Comparison of ENCODE assay signal across 1 cellular context in the genomic region with DNA sequence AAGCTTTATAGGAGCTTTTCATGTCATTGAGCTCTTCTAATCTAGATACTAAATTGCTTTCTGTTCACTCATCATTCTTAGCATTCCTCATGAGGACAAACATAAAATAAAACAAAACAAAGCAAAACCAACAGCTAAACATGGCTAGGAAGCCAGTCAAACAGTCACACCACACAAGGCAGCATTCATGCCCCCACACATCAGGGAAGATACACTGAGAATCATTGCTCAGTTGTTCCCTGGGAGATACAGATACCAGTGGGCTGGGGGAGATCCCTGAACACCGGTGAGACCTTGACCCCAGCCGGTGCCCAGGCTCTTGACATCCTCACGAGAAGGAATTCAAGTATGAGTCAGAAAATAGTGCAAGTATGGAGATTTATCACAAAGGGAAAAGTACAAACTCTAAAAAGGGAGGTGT.
TF ChIP-seq lines count a peak whose summit lies in the region.

No MANE protein-coding gene starts in this region.

TF ChIP-seq in HepG2, 621 proteins besides CTCF, POLR2A, EP300 and RAD21 (continued from another document and continues in another):
- TF ChIP-seq, protein P1, sequence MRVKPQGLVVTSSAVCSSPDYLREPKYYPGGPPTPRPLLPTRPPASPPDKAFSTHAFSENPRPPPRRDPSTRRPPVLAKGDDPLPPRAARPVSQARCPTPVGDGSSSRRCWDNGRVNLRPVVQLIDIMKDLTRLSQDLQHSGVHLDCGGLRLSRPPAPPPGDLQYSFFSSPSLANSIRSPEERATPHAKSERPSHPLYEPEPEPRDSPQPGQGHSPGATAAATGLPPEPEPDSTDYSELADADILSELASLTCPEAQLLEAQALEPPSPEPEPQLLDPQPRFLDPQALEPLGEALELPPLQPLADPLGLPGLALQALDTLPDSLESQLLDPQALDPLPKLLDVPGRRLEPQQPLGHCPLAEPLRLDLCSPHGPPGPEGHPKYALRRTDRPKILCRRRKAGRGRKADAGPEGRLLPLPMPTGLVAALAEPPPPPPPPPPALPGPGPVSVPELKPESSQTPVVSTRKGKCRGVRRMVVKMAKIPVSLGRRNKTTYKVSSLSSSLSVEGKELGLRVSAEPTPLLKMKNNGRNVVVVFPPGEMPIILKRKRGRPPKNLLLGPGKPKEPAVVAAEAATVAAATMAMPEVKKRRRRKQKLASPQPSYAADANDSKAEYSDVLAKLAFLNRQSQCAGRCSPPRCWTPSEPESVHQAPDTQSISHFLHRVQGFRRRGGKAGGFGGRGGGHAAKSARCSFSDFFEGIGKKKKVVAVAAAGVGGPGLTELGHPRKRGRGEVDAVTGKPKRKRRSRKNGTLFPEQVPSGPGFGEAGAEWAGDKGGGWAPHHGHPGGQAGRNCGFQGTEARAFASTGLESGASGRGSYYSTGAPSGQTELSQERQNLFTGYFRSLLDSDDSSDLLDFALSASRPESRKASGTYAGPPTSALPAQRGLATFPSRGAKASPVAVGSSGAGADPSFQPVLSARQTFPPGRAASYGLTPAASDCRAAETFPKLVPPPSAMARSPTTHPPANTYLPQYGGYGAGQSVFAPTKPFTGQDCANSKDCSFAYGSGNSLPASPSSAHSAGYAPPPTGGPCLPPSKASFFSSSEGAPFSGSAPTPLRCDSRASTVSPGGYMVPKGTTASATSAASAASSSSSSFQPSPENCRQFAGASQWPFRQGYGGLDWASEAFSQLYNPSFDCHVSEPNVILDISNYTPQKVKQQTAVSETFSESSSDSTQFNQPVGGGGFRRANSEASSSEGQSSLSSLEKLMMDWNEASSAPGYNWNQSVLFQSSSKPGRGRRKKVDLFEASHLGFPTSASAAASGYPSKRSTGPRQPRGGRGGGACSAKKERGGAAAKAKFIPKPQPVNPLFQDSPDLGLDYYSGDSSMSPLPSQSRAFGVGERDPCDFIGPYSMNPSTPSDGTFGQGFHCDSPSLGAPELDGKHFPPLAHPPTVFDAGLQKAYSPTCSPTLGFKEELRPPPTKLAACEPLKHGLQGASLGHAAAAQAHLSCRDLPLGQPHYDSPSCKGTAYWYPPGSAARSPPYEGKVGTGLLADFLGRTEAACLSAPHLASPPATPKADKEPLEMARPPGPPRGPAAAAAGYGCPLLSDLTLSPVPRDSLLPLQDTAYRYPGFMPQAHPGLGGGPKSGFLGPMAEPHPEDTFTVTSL (CRISPR knock-in tag; IDR thresholded peaks at IDR 0.05; ENCODE audit: borderline replicate concordance): peak; percentile 46; the same call in 1 of the 2 replicates
- TF ChIP-seq RFXAP (CRISPR knock-in tag; IDR thresholded peaks at IDR 0.05; ENCODE audit: borderline replicate concordance) (no peak), SOX5 (CRISPR knock-in tag; IDR thresholded peaks at IDR 0.05; ENCODE audit: borderline replicate concordance) (peak; percentile 61; the same call in 1 of the 2 replicates), ZNF451 (CRISPR knock-in tag; IDR thresholded peaks at IDR 0.05) (no peak), ZNF644 (CRISPR knock-in tag; IDR thresholded peaks at IDR 0.05; ENCODE audit: low read depth) (no peak), ISL2 (CRISPR knock-in tag; IDR thresholded peaks at IDR 0.05) (0 out of 2 replicates have a peak, but pooled peaks have one; percentile 27), FOXP1 (IDR thresholded peaks at IDR 0.05) (no peak), FOXP1 (CRISPR knock-in tag; IDR thresholded peaks at IDR 0.05) (peak; percentile 39), ZNF230 (CRISPR knock-in tag; IDR thresholded peaks at IDR 0.05) (no peak), MED1 (CRISPR knock-in tag; IDR thresholded peaks at IDR 0.05) (peak; percentile 76), ZNF225 (CRISPR knock-in tag; IDR thresholded peaks at IDR 0.05) (no peak), SRSF1 (optimal IDR thresholded peaks at IDR 0.05; ENCODE audit: low read depth, low read length) (no peak), BHLHE40 (IDR thresholded peaks at IDR 0.05; ENCODE audit: low read length) (peak; percentile 37; the same call in 1 of the 2 replicates), FOXA3 (CRISPR knock-in tag; IDR thresholded peaks at IDR 0.05) (peak; percentile 49; the same call in 1 of the 2 replicates), REXO4 (CRISPR knock-in tag; IDR thresholded peaks at IDR 0.05; ENCODE audit: borderline replicate concordance) (no peak), RORA (CRISPR knock-in tag; IDR thresholded peaks at IDR 0.05) (no peak), AGO1 (IDR thresholded peaks at IDR 0.05; ENCODE audit: low read depth, low read length, poor library complexity, severe bottlenecking) (no peak), SALL1 (CRISPR knock-in tag; IDR thresholded peaks at IDR 0.05) (peak; percentile 76), STAT5B (CRISPR knock-in tag; IDR thresholded peaks at IDR 0.05) (no peak), RXRA (CRISPR knock-in tag; IDR thresholded peaks at IDR 0.05) (peak; percentile 48; the same call in 1 of the 2 replicates), ZBTB20 (CRISPR knock-in tag; IDR thresholded peaks at IDR 0.05; ENCODE audit: borderline replicate concordance, low read depth) (no peak), SMAD3 (CRISPR knock-in tag; IDR thresholded peaks at IDR 0.05) (no peak), NRL (CRISPR knock-in tag; IDR thresholded peaks at IDR 0.05; ENCODE audit: borderline replicate concordance) (no peak), ERF (CRISPR knock-in tag; IDR thresholded peaks at IDR 0.05) (0 out of 2 replicates have a peak, but pooled peaks have one; percentile 48), HNRNPLL (IDR thresholded peaks at IDR 0.05; ENCODE audit: low read depth, low read length, poor library complexity, severe bottlenecking) (no peak), ZNF788 (CRISPR knock-in tag; IDR thresholded peaks at IDR 0.05; ENCODE audit: borderline replicate concordance) (no peak), HNF4A (CRISPR knock-in tag; IDR thresholded peaks at IDR 0.05) (peak; percentile 41), ZNF670 (CRISPR knock-in tag; IDR thresholded peaks at IDR 0.05; ENCODE audit: borderline replicate concordance) (no peak), ZNF724P (CRISPR knock-in tag; IDR thresholded peaks at IDR 0.05; ENCODE audit: borderline replicate concordance) (no peak), ATF1 (CRISPR knock-in tag; IDR thresholded peaks at IDR 0.05) (no peak), KLF15 (CRISPR knock-in tag; IDR thresholded peaks at IDR 0.05; ENCODE audit: borderline replicate concordance) (no peak)
- TF ChIP-seq, protein P2, sequence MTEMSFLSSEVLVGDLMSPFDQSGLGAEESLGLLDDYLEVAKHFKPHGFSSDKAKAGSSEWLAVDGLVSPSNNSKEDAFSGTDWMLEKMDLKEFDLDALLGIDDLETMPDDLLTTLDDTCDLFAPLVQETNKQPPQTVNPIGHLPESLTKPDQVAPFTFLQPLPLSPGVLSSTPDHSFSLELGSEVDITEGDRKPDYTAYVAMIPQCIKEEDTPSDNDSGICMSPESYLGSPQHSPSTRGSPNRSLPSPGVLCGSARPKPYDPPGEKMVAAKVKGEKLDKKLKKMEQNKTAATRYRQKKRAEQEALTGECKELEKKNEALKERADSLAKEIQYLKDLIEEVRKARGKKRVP (CRISPR knock-in tag; IDR thresholded peaks at IDR 0.05): peak in 1 of 2 experiments; percentile 49; a peak in 1 of 4 replicates
- TF ChIP-seq, protein P3, sequence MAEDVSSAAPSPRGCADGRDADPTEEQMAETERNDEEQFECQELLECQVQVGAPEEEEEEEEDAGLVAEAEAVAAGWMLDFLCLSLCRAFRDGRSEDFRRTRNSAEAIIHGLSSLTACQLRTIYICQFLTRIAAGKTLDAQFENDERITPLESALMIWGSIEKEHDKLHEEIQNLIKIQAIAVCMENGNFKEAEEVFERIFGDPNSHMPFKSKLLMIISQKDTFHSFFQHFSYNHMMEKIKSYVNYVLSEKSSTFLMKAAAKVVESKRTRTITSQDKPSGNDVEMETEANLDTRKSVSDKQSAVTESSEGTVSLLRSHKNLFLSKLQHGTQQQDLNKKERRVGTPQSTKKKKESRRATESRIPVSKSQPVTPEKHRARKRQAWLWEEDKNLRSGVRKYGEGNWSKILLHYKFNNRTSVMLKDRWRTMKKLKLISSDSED (CRISPR knock-in tag; IDR thresholded peaks at IDR 0.05): no peak
- TF ChIP-seq, protein P4, sequence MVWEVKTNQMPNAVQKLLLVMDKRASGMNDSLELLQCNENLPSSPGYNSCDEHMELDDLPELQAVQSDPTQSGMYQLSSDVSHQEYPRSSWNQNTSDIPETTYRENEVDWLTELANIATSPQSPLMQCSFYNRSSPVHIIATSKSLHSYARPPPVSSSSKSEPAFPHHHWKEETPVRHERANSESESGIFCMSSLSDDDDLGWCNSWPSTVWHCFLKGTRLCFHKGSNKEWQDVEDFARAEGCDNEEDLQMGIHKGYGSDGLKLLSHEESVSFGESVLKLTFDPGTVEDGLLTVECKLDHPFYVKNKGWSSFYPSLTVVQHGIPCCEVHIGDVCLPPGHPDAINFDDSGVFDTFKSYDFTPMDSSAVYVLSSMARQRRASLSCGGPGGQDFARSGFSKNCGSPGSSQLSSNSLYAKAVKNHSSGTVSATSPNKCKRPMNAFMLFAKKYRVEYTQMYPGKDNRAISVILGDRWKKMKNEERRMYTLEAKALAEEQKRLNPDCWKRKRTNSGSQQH (CRISPR knock-in tag; IDR thresholded peaks at IDR 0.05; ENCODE audit: low read depth): no peak
- TF ChIP-seq, protein P5, sequence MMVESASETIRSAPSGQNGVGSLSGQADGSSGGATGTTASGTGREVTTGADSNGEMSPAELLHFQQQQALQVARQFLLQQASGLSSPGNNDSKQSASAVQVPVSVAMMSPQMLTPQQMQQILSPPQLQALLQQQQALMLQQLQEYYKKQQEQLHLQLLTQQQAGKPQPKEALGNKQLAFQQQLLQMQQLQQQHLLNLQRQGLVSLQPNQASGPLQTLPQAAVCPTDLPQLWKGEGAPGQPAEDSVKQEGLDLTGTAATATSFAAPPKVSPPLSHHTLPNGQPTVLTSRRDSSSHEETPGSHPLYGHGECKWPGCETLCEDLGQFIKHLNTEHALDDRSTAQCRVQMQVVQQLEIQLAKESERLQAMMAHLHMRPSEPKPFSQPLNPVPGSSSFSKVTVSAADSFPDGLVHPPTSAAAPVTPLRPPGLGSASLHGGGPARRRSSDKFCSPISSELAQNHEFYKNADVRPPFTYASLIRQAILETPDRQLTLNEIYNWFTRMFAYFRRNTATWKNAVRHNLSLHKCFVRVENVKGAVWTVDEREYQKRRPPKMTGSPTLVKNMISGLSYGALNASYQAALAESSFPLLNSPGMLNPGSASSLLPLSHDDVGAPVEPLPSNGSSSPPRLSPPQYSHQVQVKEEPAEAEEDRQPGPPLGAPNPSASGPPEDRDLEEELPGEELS (CRISPR knock-in tag; IDR thresholded peaks at IDR 0.05): peak; percentile 42; the same call in 1 of the 2 replicates
- TF ChIP-seq, protein P6, sequence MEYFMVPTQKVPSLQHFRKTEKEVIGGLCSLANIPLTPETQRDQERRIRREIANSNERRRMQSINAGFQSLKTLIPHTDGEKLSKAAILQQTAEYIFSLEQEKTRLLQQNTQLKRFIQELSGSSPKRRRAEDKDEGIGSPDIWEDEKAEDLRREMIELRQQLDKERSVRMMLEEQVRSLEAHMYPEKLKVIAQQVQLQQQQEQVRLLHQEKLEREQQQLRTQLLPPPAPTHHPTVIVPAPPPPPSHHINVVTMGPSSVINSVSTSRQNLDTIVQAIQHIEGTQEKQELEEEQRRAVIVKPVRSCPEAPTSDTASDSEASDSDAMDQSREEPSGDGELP (IDR thresholded peaks at IDR 0.05; ENCODE audit: borderline replicate concordance, low read depth): no peak
- TF ChIP-seq, protein P7, sequence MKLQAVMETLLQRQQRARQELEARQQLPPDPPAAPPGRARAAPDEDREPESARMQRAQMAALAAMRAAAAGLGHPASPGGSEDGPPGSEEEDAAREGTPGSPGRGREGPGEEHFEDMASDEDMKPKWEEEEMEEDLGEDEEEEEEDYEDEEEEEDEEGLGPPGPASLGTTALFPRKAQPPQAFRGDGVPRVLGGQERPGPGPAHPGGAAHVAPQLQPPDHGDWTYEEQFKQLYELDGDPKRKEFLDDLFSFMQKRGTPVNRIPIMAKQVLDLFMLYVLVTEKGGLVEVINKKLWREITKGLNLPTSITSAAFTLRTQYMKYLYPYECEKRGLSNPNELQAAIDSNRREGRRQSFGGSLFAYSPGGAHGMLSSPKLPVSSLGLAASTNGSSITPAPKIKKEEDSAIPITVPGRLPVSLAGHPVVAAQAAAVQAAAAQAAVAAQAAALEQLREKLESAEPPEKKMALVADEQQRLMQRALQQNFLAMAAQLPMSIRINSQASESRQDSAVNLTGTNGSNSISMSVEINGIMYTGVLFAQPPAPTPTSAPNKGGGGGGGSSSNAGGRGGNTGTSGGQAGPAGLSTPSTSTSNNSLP (IDR thresholded peaks at IDR 0.05; ENCODE audit: low read depth, low read length): 0 out of 2 replicates have a peak, but pooled peaks have one; percentile 58
- TF ChIP-seq, protein P8, sequence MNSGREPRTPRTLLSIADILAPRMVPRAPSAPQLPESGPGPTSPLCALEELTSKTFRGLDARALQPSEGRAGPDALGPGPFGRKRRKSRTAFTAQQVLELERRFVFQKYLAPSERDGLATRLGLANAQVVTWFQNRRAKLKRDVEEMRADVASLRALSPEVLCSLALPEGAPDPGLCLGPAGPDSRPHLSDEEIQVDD (CRISPR knock-in tag; IDR thresholded peaks at IDR 0.05; ENCODE audit: borderline replicate concordance): no peak
- TF ChIP-seq, protein P9, sequence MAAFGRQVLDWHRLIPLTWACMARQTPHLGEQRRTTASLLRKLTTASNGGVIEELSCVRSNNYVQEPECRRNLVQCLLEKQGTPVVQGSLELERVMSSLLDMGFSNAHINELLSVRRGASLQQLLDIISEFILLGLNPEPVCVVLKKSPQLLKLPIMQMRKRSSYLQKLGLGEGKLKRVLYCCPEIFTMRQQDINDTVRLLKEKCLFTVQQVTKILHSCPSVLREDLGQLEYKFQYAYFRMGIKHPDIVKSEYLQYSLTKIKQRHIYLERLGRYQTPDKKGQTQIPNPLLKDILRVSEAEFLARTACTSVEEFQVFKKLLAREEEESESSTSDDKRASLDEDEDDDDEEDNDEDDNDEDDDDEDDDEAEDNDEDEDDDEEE (CRISPR knock-in tag; IDR thresholded peaks at IDR 0.05): no peak
- TF ChIP-seq, protein P10, sequence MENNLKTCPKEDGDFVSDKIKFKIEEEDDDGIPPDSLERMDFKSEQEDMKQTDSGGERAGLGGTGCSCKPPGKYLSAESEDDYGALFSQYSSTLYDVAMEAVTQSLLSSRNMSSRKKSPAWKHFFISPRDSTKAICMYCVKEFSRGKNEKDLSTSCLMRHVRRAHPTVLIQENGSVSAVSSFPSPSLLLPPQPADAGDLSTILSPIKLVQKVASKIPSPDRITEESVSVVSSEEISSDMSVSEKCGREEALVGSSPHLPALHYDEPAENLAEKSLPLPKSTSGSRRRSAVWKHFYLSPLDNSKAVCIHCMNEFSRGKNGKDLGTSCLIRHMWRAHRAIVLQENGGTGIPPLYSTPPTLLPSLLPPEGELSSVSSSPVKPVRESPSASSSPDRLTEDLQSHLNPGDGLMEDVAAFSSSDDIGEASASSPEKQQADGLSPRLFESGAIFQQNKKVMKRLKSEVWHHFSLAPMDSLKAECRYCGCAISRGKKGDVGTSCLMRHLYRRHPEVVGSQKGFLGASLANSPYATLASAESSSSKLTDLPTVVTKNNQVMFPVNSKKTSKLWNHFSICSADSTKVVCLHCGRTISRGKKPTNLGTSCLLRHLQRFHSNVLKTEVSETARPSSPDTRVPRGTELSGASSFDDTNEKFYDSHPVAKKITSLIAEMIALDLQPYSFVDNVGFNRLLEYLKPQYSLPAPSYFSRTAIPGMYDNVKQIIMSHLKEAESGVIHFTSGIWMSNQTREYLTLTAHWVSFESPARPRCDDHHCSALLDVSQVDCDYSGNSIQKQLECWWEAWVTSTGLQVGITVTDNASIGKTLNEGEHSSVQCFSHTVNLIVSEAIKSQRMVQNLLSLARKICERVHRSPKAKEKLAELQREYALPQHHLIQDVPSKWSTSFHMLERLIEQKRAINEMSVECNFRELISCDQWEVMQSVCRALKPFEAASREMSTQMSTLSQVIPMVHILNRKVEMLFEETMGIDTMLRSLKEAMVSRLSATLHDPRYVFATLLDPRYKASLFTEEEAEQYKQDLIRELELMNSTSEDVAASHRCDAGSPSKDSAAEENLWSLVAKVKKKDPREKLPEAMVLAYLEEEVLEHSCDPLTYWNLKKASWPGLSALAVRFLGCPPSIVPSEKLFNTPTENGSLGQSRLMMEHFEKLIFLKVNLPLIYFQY (CRISPR knock-in tag; IDR thresholded peaks at IDR 0.05; ENCODE audit: borderline replicate concordance): no peak
